1 cellular context compared by ENCODE assay signal in the genomic region with DNA sequence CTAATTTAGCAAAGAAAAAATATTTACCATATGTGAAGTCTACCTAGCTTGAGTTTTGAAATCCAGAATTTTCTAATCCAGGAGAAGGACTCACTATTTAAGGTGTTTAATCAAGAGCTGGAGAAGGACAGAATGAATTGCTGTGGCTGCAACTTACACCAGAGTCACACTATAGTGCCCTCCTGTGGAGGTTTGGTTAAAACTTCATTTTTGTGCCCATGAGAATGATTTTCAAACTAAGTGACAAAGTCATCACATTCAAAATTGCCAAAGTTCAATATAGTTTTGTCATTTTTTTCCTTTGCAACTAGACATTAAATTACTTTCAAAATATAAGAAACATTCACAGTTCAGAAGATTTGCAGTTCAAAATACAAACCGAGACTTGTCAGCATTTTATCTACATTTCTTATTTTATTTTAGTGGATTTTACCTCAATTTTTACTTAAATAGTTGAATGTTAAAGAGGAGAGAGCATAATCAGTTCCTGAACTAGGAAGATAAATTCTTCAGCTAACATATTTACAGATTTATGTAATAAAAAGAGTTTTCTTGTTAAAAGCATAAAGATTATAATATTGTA.
A peak's percentile ranks its signal among the peaks of the same experiment; 100 is the strongest.
TF ChIP-seq lines count a peak whose summit lies in the region.

No MANE protein-coding gene starts in this region.

TF ChIP-seq in GM12878, 131 proteins besides CTCF, POLR2A, EP300 and RAD21 (continued from another document):
- TF ChIP-seq ZBTB11 (CRISPR knock-in tag; IDR thresholded peaks at IDR 0.05), result no peak
- no peak for TF ChIP-seq ATF2 (IDR thresholded peaks at IDR 0.05; ENCODE audit: low read length)
- TF ChIP-seq, protein P1, sequence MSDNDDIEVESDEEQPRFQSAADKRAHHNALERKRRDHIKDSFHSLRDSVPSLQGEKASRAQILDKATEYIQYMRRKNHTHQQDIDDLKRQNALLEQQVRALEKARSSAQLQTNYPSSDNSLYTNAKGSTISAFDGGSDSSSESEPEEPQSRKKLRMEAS (IDR thresholded peaks at IDR 0.05; ENCODE audit: low read depth, low read length), result no peak
- peak; percentile 44; the same call in 1 of the 2 replicates for TF ChIP-seq SMC3 (IDR thresholded peaks at IDR 0.05; ENCODE audit: borderline replicate concordance, low read length)
- TF ChIP-seq ZNF24 (IDR thresholded peaks at IDR 0.05), result no peak
